41 cellular contexts compared by ENCODE assay signal in genomic region chr10:20916976-20917375, GRCh38. TPM values are rescaled to one million over a fixed set of nuclear protein-coding genes. Genes with fewer than 3 reads are reported as not detected.
"Had no signal": no experiment of that assay in that cellular context is flagged by ENCODE, and none has a peak within 500 bp of the region (broad histone marks: within the 10 kb centered on the region; RNA-seq: fewer than 3 reads in every experiment).

No MANE protein-coding gene starts in this region.

- H3K27ac Mint-ChIP-seq: activated naive CD4-positive, alpha-beta T cell treated with anti-CD3 and anti-CD28 coated beads for 36 hours; activated naive CD4-positive, alpha-beta T cell treated with anti-CD3 and anti-CD28 coated beads, Interleukin-2, amount 10 ng/mL, durations not matched to agents 7 days and 5 days; activated naive CD4-positive, alpha-beta T cell treated with anti-CD3 and anti-CD28 coated beads, Interleukin-2, amount 50 U/mL, for 24 hours; activated naive CD4-positive, alpha-beta T cell treated with anti-CD3 and anti-CD28 coated beads, Interleukin-2, amount 50 U/mL, for 72 hours; activated naive CD8-positive, alpha-beta T cell; activated naive CD8-positive, alpha-beta T cell treated with anti-CD3 and anti-CD28 coated beads for 36 hours; activated naive CD8-positive, alpha-beta T cell treated with anti-CD3 and anti-CD28 coated beads, Interleukin-2, amount 10 ng/mL, durations not matched to agents 7 days and 5 days; activated naive CD8-positive, alpha-beta T cell treated with anti-CD3 and anti-CD28 coated beads, Interleukin-2, amount 50 U/mL, for 24 hours; activated T-cell treated with anti-CD3 and anti-CD28 coated beads, Interleukin-2, amount 50 U/mL, for 24 hours; activated T-cell treated with anti-CD3 and anti-CD28 coated beads, Interleukin-2, amount 50 U/mL, for 72 hours; activated T-helper 1 cell treated with anti-CD3 and anti-CD28 coated beads, Interleukin-12 subunit alpha, Interleukin-12 subunit beta, Interleukin-2, Interleukin-4 antibody, amounts not matched to agents 30 ng/mL and 10 ng/mL and 1 ng/mL, durations not matched to agents 14 hours and 24 hours and 36 hours; activated T-helper 17 cell treated with anti-CD3 and anti-CD28 coated beads, Interleukin-2, amount 50 U/mL, for 72 hours; activated T-helper 2 cell treated with anti-CD3 and anti-CD28 coated beads, Interferon-gamma antibody, Interleukin-2, Interleukin-4, amounts not matched to agents 10 μg/mL and 5 μg/mL and 100 μg/mL, durations not matched to agents 14 hours and 24 hours and 36 hours; brain had no signal

- H3K9me3 ChIP-seq: adrenal gland, ascending aorta, body of pancreas, breast epithelium had no signal

- H3K27me3 ChIP-seq: adrenal gland, ascending aorta, body of pancreas, brain microvascular endothelial cell, breast epithelium, cardiac muscle cell had no signal

- ATAC-seq: activated naive CD4-positive, alpha-beta T cell treated with anti-CD3 and anti-CD28 coated beads, Interleukin-2, amount 50 U/mL, for 72 hours; activated naive CD8-positive, alpha-beta T cell treated with anti-CD3 and anti-CD28 coated beads, Interleukin-2, amount 50 U/mL, for 24 hours; activated T-cell treated with anti-CD3 and anti-CD28 coated beads, Interleukin-2, amount 50 U/mL, for 4 hours; activated T-cell treated with anti-CD3 and anti-CD28 coated beads, Interleukin-2, amount 50 U/mL, for 72 hours; activated T-helper 17 cell treated with anti-CD3 and anti-CD28 coated beads, Interleukin-2, amount 50 U/mL, for 72 hours; body of pancreas had no signal

- H3K36me3 ChIP-seq: adrenal gland, ascending aorta, brain microvascular endothelial cell, breast epithelium, cardiac muscle cell had no signal

- H3K4me1 Mint-ChIP-seq: activated naive CD4-positive, alpha-beta T cell treated with anti-CD3 and anti-CD28 coated beads, Interleukin-2, amount 10 ng/mL, durations not matched to agents 7 days and 5 days; activated naive CD4-positive, alpha-beta T cell treated with anti-CD3 and anti-CD28 coated beads, Interleukin-2, amount 50 U/mL, for 24 hours; activated naive CD8-positive, alpha-beta T cell treated with anti-CD3 and anti-CD28 coated beads for 36 hours; activated naive CD8-positive, alpha-beta T cell treated with anti-CD3 and anti-CD28 coated beads, Interleukin-2, amount 10 ng/mL, durations not matched to agents 7 days and 5 days; activated naive CD8-positive, alpha-beta T cell treated with anti-CD3 and anti-CD28 coated beads, Interleukin-2, amount 50 U/mL, for 24 hours; activated T-helper 17 cell treated with anti-CD3 and anti-CD28 coated beads, Interleukin-2, amount 50 U/mL, for 72 hours; central memory CD8-positive, alpha-beta T cell had no signal

- H3K9me3 Mint-ChIP-seq: activated naive CD4-positive, alpha-beta T cell treated with anti-CD3 and anti-CD28 coated beads for 36 hours; activated naive CD4-positive, alpha-beta T cell treated with anti-CD3 and anti-CD28 coated beads, Interleukin-2, amount 10 ng/mL, durations not matched to agents 7 days and 5 days; activated naive CD4-positive, alpha-beta T cell treated with anti-CD3 and anti-CD28 coated beads, Interleukin-2, amount 50 U/mL, for 24 hours; activated naive CD4-positive, alpha-beta T cell treated with anti-CD3 and anti-CD28 coated beads, Interleukin-2, amount 50 U/mL, for 72 hours; activated naive CD8-positive, alpha-beta T cell treated with anti-CD3 and anti-CD28 coated beads, Interleukin-2, amount 50 U/mL, for 24 hours; activated T-cell treated with anti-CD3 and anti-CD28 coated beads, Interleukin-2, amount 50 U/mL, for 24 hours; activated T-cell treated with anti-CD3 and anti-CD28 coated beads, Interleukin-2, amount 50 U/mL, for 4 hours; activated T-cell treated with anti-CD3 and anti-CD28 coated beads, Interleukin-2, amount 50 U/mL, for 72 hours; activated T-helper 1 cell treated with anti-CD3 and anti-CD28 coated beads, Interleukin-12 subunit alpha, Interleukin-12 subunit beta, Interleukin-2, Interleukin-4 antibody, amounts not matched to agents 30 ng/mL and 10 ng/mL and 1 ng/mL, durations not matched to agents 14 hours and 24 hours and 36 hours; activated T-helper 2 cell treated with anti-CD3 and anti-CD28 coated beads, Interferon-gamma antibody, Interleukin-2, Interleukin-4, amounts not matched to agents 10 μg/mL and 5 μg/mL and 100 μg/mL, durations not matched to agents 14 hours and 24 hours and 36 hours; brain had no signal

- DNase-seq: activated effector memory CD4-positive, alpha-beta T cell treated with anti-CD3 and anti-CD28 coated beads, Interleukin-2, amount 50 U/mL, for 16 hours; activated effector memory CD4-positive, alpha-beta T cell treated with Interleukin-2 at 50 U/mL for 16 hours; activated gamma-delta T cell; activated gamma-delta T cell treated with Interleukin-2 at 50 U/mL for 16 hours; activated naive CD4-positive, alpha-beta T cell; activated naive CD4-positive, alpha-beta T cell treated with anti-CD3 and anti-CD28 coated beads for 36 hours; activated naive CD4-positive, alpha-beta T cell treated with anti-CD3 and anti-CD28 coated beads, Interleukin-2, amount 10 ng/mL, durations not matched to agents 7 days and 5 days; activated naive CD4-positive, alpha-beta T cell treated with anti-CD3 and anti-CD28 coated beads, Interleukin-2, amount 50 U/mL, for 16 hours; activated naive CD4-positive, alpha-beta T cell treated with Interleukin-2 at 50 U/mL for 16 hours; activated naive CD8-positive, alpha-beta T cell treated with anti-CD3 and anti-CD28 coated beads for 36 hours; activated naive CD8-positive, alpha-beta T cell treated with anti-CD3 and anti-CD28 coated beads, Interleukin-2, amount 10 ng/mL, durations not matched to agents 7 days and 5 days; activated naive CD8-positive, alpha-beta T cell treated with anti-CD3 and anti-CD28 coated beads, Interleukin-2, amount 50 U/mL, for 24 hours; activated T-cell treated with anti-CD3 and anti-CD28 coated beads for 4 hours; activated T-cell treated with anti-CD3 and anti-CD28 coated beads, Interleukin-2, amount 50 U/mL, for 1 hour; activated T-cell treated with anti-CD3 and anti-CD28 coated beads, Interleukin-2, amount 50 U/mL, for 24 hours; activated T-cell treated with anti-CD3 and anti-CD28 coated beads, Interleukin-2, amount 50 U/mL, for 4 hours; activated T-cell treated with anti-CD3 and anti-CD28 coated beads, Interleukin-2, amount 50 U/mL, for 48 hours; activated T-cell treated with anti-CD3 and anti-CD28 coated beads, Interleukin-2, amount 50 U/mL, for 72 hours; adrenal gland; amniotic stem cell; amygdala; anterior cingulate cortex; aorta; body of pancreas; brain microvascular endothelial cell; caudate nucleus; central memory CD4-positive, alpha-beta T cell; cerebellar nuclear complex had no signal

- H3K27me3 Mint-ChIP-seq: activated naive CD4-positive, alpha-beta T cell treated with anti-CD3 and anti-CD28 coated beads, Interleukin-2, amount 10 ng/mL, durations not matched to agents 7 days and 5 days; activated naive CD4-positive, alpha-beta T cell treated with anti-CD3 and anti-CD28 coated beads, Interleukin-2, amount 50 U/mL, for 24 hours; activated naive CD8-positive, alpha-beta T cell; activated naive CD8-positive, alpha-beta T cell treated with anti-CD3 and anti-CD28 coated beads, Interleukin-2, amount 10 ng/mL, durations not matched to agents 7 days and 5 days; central memory CD8-positive, alpha-beta T cell had no signal

- FAIRE-seq: astrocyte, bronchial epithelial cell had no signal

- H3K36me3 Mint-ChIP-seq: activated naive CD4-positive, alpha-beta T cell treated with anti-CD3 and anti-CD28 coated beads, Interleukin-2, amount 10 ng/mL, durations not matched to agents 7 days and 5 days; activated naive CD4-positive, alpha-beta T cell treated with anti-CD3 and anti-CD28 coated beads, Interleukin-2, amount 50 U/mL, for 24 hours; activated naive CD4-positive, alpha-beta T cell treated with anti-CD3 and anti-CD28 coated beads, Interleukin-2, amount 50 U/mL, for 72 hours; activated naive CD8-positive, alpha-beta T cell; activated naive CD8-positive, alpha-beta T cell treated with anti-CD3 and anti-CD28 coated beads for 36 hours; activated naive CD8-positive, alpha-beta T cell treated with anti-CD3 and anti-CD28 coated beads, Interleukin-2, amount 10 ng/mL, durations not matched to agents 7 days and 5 days; brain had no signal

- H3K27ac ChIP-seq: adrenal gland, ascending aorta, body of pancreas, brain microvascular endothelial cell, breast epithelium, cardiac muscle cell had no signal

- H3K4me1 ChIP-seq: adrenal gland, ascending aorta, body of pancreas, breast epithelium had no signal

- H3K4me3 Mint-ChIP-seq: activated naive CD4-positive, alpha-beta T cell treated with anti-CD3 and anti-CD28 coated beads for 36 hours; activated naive CD4-positive, alpha-beta T cell treated with anti-CD3 and anti-CD28 coated beads, Interleukin-2, amount 10 ng/mL, durations not matched to agents 7 days and 5 days; activated naive CD4-positive, alpha-beta T cell treated with anti-CD3 and anti-CD28 coated beads, Interleukin-2, amount 50 U/mL, for 24 hours; activated naive CD8-positive, alpha-beta T cell; activated naive CD8-positive, alpha-beta T cell treated with anti-CD3 and anti-CD28 coated beads for 36 hours; activated naive CD8-positive, alpha-beta T cell treated with anti-CD3 and anti-CD28 coated beads, Interleukin-2, amount 10 ng/mL, durations not matched to agents 7 days and 5 days; activated naive CD8-positive, alpha-beta T cell treated with anti-CD3 and anti-CD28 coated beads, Interleukin-2, amount 50 U/mL, for 24 hours; activated T-cell treated with anti-CD3 and anti-CD28 coated beads, Interleukin-2, amount 50 U/mL, for 24 hours; activated T-cell treated with anti-CD3 and anti-CD28 coated beads, Interleukin-2, amount 50 U/mL, for 4 hours; activated T-cell treated with anti-CD3 and anti-CD28 coated beads, Interleukin-2, amount 50 U/mL, for 72 hours; activated T-helper 1 cell treated with anti-CD3 and anti-CD28 coated beads, Interleukin-12 subunit alpha, Interleukin-12 subunit beta, Interleukin-2, Interleukin-4 antibody, amounts not matched to agents 30 ng/mL and 10 ng/mL and 1 ng/mL, durations not matched to agents 14 hours and 24 hours and 36 hours; activated T-helper 17 cell treated with anti-CD3 and anti-CD28 coated beads, Interleukin-2, amount 50 U/mL, for 72 hours; brain; central memory CD8-positive, alpha-beta T cell had no signal

- H3K4me3 ChIP-seq: adrenal gland, ascending aorta, body of pancreas, breast epithelium, cardiac muscle cell had no signal

RNA-seq across cellular contexts. Expression of gene NEBL, which starts 19.9 kb away (rescaled TPM):
- total RNA-seq: activated naive CD8-positive, alpha-beta T cell treated with anti-CD3 and anti-CD28 coated beads, Interleukin-2, amount 10 ng/mL, durations not matched to agents 7 days and 5 days; activated T-helper 17 cell treated with anti-CD3 and anti-CD28 coated beads, Interleukin-2, amount 50 U/mL, for 72 hours had no signal
